ENCODE assay signal across 27 cellular contexts in genomic region chrX:44817029-44817428, GRCh38. TPM values are rescaled to one million over a fixed set of nuclear protein-coding genes. Genes with fewer than 3 reads are reported as not detected.
"Had no signal": no experiment of that assay in that cellular context is flagged by ENCODE, and none has a peak within 500 bp of the region (broad histone marks: within the 10 kb centered on the region; RNA-seq: fewer than 3 reads in every experiment).

No MANE protein-coding gene starts in this region.

- H3K27ac ChIP-seq: PC-9, Peyer's patch, SJSA1, SK-N-MC had no signal

- H3K27me3 ChIP-seq: MG63, Peyer's patch, SJSA1 had no signal

- H3K4me2 ChIP-seq: PC-9 had no signal

- H2AFZ ChIP-seq: PC-9 had no signal

- H3K9me3 ChIP-seq: MG63, Peyer's patch, SJSA1 had no signal

- DNase-seq: KBM-7; MG63; NCI-H1092; NCI-H1105 treated with DMSO at 0.1 percent for 48 hours; NCI-H1417 treated with DMSO at 0.1 percent for 48 hours; NCI-H146; NCI-H1694 treated with DMSO at 0.1 percent for 48 hours; NCI-H1930; NCI-H2081; NCI-H2107; NCI-H2227 treated with DMSO at 0.1 percent for 48 hours; NCI-H446; NCI-H510A; NCI-H524 treated with DMSO at 0.1 percent for 48 hours; NCI-H69; NCI-H774; NK-92 treated with Interleukin-12 subunit alpha and Interleukin-12 subunit beta, amount 100 ng/mL, for 24 hours; OCI-M1; PC-9; Peyer's patch; Right ventricle myocardium superior; RPMI8226; SIG-M5 had no signal

- H3K4me1 ChIP-seq: Peyer's patch, SJSA1 had no signal

- H3K4me3 ChIP-seq: MG63, PC-9, Peyer's patch, SJSA1, SK-N-MC had no signal

- H3K36me3 ChIP-seq: MG63, Peyer's patch, SJSA1 had no signal

RNA-seq across cellular contexts. Expression of gene DUSP21, which starts 26.8 kb away (rescaled TPM):
- total RNA-seq: HT-29, LHCN-M2, PC-9, Peyer's patch, Right ventricle myocardium superior, SJSA1 had no signal
